1 cellular context compared by ENCODE assay signal in the genomic region with DNA sequence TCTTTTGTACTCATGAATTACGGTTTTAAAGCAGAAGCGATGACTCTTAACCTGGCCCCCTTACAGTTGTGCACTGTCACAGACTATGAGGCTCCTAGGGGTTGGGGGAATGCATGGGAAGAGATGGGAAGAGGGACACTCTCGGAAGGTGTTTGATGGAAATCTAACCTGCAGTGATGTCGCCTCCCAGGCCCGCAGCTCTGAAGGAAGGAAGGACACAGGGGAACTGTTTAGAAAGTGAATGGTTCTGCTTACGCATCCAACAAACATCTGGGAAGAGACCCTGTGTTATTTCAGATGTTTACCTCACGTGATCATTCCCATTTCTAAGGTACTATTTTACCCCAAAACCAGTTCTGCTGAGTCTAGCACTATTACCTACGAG.
TF ChIP-seq lines count a peak whose summit lies in the region.

No MANE protein-coding gene starts in this region.

TF ChIP-seq in GM23338, 12 proteins besides CTCF, POLR2A, EP300 and RAD21 (continued from another document):
- TF ChIP-seq ZNF114 (CRISPR knock-in tag; IDR thresholded peaks at IDR 0.05) (no peak), POLR2AphosphoS5 (IDR thresholded peaks at IDR 0.05; ENCODE audit: low read depth) (no peak)
